ENCODE assay signal across 12 cellular contexts in genomic region chr1:221711156-221711577, GRCh38. TPM values are rescaled to one million over a fixed set of nuclear protein-coding genes. Genes with fewer than 3 reads are reported as not detected.
A peak's percentile ranks its signal among the peaks of the same experiment; 100 is the strongest.
DNase-seq lines count a peak whose midpoint lies in the region; ATAC-seq and TF ChIP-seq lines count a peak whose summit lies in the region.
"Had no signal": no experiment of that assay in that cellular context is flagged by ENCODE, and none has a peak within 500 bp of the region (broad histone marks: within the 10 kb centered on the region; RNA-seq: fewer than 3 reads in every experiment).

No MANE protein-coding gene starts in this region.

- no peak for DNase-seq in activated CD4-positive, alpha-beta T cell treated with anti-CD3 and anti-CD28 coated beads, Interleukin-2, amount 10 ng/mL, durations not matched to agents 7 days and 5 days
- no peak for DNase-seq in activated CD4-positive, alpha-beta T cell treated with anti-CD3 and anti-CD28 coated beads for 4 hours
- no peak for DNase-seq in activated T-helper 2 cell treated with anti-CD3 and anti-CD28 coated beads, Interferon-gamma antibody, Interleukin-2, Interleukin-4, amounts not matched to agents 10 μg/mL and 5 μg/mL and 100 μg/mL, durations not matched to agents 14 hours and 24 hours and 36 hours (ENCODE audit: low spot score)
- DNase-seq in suprapubic skin (ENCODE audit: low spot score in 2 of 2) (no peak), Caco-2 (no peak), amniotic stem cell (lab: John Stamatoyannopoulos, UW) (no peak), PC-3 (no peak)
- DNase-seq: adrenal gland, mesendoderm, NCI-H1417 treated with DMSO at 0.1 percent for 48 hours had no signal

- TF ChIP-seq EP300 in suprapubic skin (IDR thresholded peaks at IDR 0.05): no peak

- peak in 1 of 2 donors; percentile 57 for TF ChIP-seq RAD21 in liver (IDR thresholded peaks at IDR 0.05)

- H3K27me3 ChIP-seq in liver (ENCODE audit: control insufficient read depth in 4 of 4, insufficient read depth in 4 of 4, low read length in 3 of 4) (no peaks in the 10 kb centered on the region), suprapubic skin (no peaks in the 10 kb centered on the region), Caco-2 (replicated peaks; ENCODE audit: control insufficient read depth, insufficient read depth, low read length) (no peaks in the 10 kb centered on the region), PC-3 (ENCODE audit: low read length) (no peaks in the 10 kb centered on the region)
- H3K27me3 ChIP-seq: adrenal gland had no signal

- H3K4me3 ChIP-seq in liver (ENCODE audit: low read depth in 1 of 3, low read length in 3 of 3) (peak overlapping the region in 1 of 3 donors; percentile 9), suprapubic skin (no peak overlapping the region), Caco-2 (ENCODE audit: low read depth, low read length) (no peak overlapping the region), PC-3 (ENCODE audit: low read length) (no peak overlapping the region)
- H3K4me3 ChIP-seq: adrenal gland, thoracic aorta had no signal

- no peak overlapping the region for H2AFZ ChIP-seq in PC-3 (ENCODE audit: low read length)

- H3K4me1 Mint-ChIP-seq in activated CD4-positive, alpha-beta T cell treated with anti-CD3 and anti-CD28 coated beads, Interleukin-2, amount 10 ng/mL, durations not matched to agents 7 days and 5 days: peaks cover 87% of the 10 kb centered on the region
- peaks cover 82% of the 10 kb centered on the region for H3K4me1 Mint-ChIP-seq in activated T-helper 2 cell treated with anti-CD3 and anti-CD28 coated beads, Interferon-gamma antibody, Interleukin-2, Interleukin-4, amounts not matched to agents 10 μg/mL and 5 μg/mL and 100 μg/mL, durations not matched to agents 14 hours and 24 hours and 36 hours (ENCODE audit: low read depth)
- H3K4me1 Mint-ChIP-seq in Caco-2 (ENCODE audit: low read depth, unreplicated experiment): no peaks in the 10 kb centered on the region

- H3K9me3 Mint-ChIP-seq in activated CD4-positive, alpha-beta T cell treated with anti-CD3 and anti-CD28 coated beads, Interleukin-2, amount 10 ng/mL, durations not matched to agents 7 days and 5 days: peaks cover 10% of the 10 kb centered on the region
- H3K9me3 Mint-ChIP-seq in activated T-helper 2 cell treated with anti-CD3 and anti-CD28 coated beads, Interferon-gamma antibody, Interleukin-2, Interleukin-4, amounts not matched to agents 10 μg/mL and 5 μg/mL and 100 μg/mL, durations not matched to agents 14 hours and 24 hours and 36 hours: peaks cover 6% of the 10 kb centered on the region
- H3K9me3 Mint-ChIP-seq in Caco-2 (ENCODE audit: unreplicated experiment): no peaks in the 10 kb centered on the region

- H3F3A ChIP-seq in PC-3 (ENCODE audit: low read length, unreplicated experiment): no peaks in the 10 kb centered on the region

- H3K9me2 ChIP-seq in PC-3 (replicated peaks; ENCODE audit: low read length): no peaks in the 10 kb centered on the region

- no peak overlapping the region for H3K4me2 ChIP-seq in PC-3 (ENCODE audit: low read length)

- peak overlapping the region; percentile 99 for H3K27ac Mint-ChIP-seq in activated CD4-positive, alpha-beta T cell treated with anti-CD3 and anti-CD28 coated beads, Interleukin-2, amount 10 ng/mL, durations not matched to agents 7 days and 5 days
- peak overlapping the region; percentile 96 for H3K27ac Mint-ChIP-seq in activated T-helper 2 cell treated with anti-CD3 and anti-CD28 coated beads, Interferon-gamma antibody, Interleukin-2, Interleukin-4, amounts not matched to agents 10 μg/mL and 5 μg/mL and 100 μg/mL, durations not matched to agents 14 hours and 24 hours and 36 hours
- no peak overlapping the region for H3K27ac Mint-ChIP-seq in Caco-2 (ENCODE audit: unreplicated experiment)

- WGBS in liver: 25% methylated on average over 2 of the region's 2 CpGs
- WGBS in suprapubic skin: 71% methylated on average over 2 of the region's 2 CpGs

- H3K79me2 ChIP-seq in PC-3 (ENCODE audit: low read length): no peaks in the 10 kb centered on the region

- BruUV-seq in Caco-2 (replicated peaks; lab: Mats Ljungman, UMichigan) (no TSS peak), PC-3 (replicated peaks; lab: Mats Ljungman, UMichigan) (no TSS peak)

- TF ChIP-seq CTCF in liver (IDR thresholded peaks at IDR 0.05; ENCODE audit: low read depth, low read length, missing input control) (no peak), suprapubic skin (IDR thresholded peaks at IDR 0.05) (no peak), Caco-2 (IDR thresholded peaks at IDR 0.05; ENCODE audit: insufficient read depth in 1 of 2, low read depth in 1 of 2, low read length in 1 of 2, severe bottlenecking in 1 of 2, unreplicated experiment in 1 of 2) (no peak), PC-3 (conservative IDR thresholded peaks at IDR 0.05; ENCODE audit: low read depth, low read length) (no peak)

- POLR2A ChIA-PET in activated CD4-positive, alpha-beta T cell treated with anti-CD3 and anti-CD28 coated beads, Interleukin-2, amount 10 ng/mL, durations not matched to agents 7 days and 5 days (lab: Charles Lee): no interaction called here
- POLR2A ChIA-PET in Caco-2 (lab: Charles Lee): no interaction called here
- POLR2A ChIA-PET in PC-3 (lab: Charles Lee; ENCODE audit: unreplicated experiment): no interaction called here

- H3K4me3 Mint-ChIP-seq in activated CD4-positive, alpha-beta T cell treated with anti-CD3 and anti-CD28 coated beads, Interleukin-2, amount 10 ng/mL, durations not matched to agents 7 days and 5 days: no peak overlapping the region
- H3K4me3 Mint-ChIP-seq in activated T-helper 2 cell treated with anti-CD3 and anti-CD28 coated beads, Interferon-gamma antibody, Interleukin-2, Interleukin-4, amounts not matched to agents 10 μg/mL and 5 μg/mL and 100 μg/mL, durations not matched to agents 14 hours and 24 hours and 36 hours (ENCODE audit: low read depth): no peak overlapping the region
- no peak overlapping the region for H3K4me3 Mint-ChIP-seq in Caco-2 (ENCODE audit: unreplicated experiment)

- no peaks in the 10 kb centered on the region for H3K27me3 Mint-ChIP-seq in activated CD4-positive, alpha-beta T cell treated with anti-CD3 and anti-CD28 coated beads, Interleukin-2, amount 10 ng/mL, durations not matched to agents 7 days and 5 days
- no peaks in the 10 kb centered on the region for H3K27me3 Mint-ChIP-seq in activated T-helper 2 cell treated with anti-CD3 and anti-CD28 coated beads, Interferon-gamma antibody, Interleukin-2, Interleukin-4, amounts not matched to agents 10 μg/mL and 5 μg/mL and 100 μg/mL, durations not matched to agents 14 hours and 24 hours and 36 hours (ENCODE audit: low read depth)
- no peaks in the 10 kb centered on the region for H3K27me3 Mint-ChIP-seq in Caco-2 (ENCODE audit: insufficient read depth, unreplicated experiment)

- H3K4me1 ChIP-seq in liver (ENCODE audit: control insufficient read depth in 4 of 4, insufficient read depth in 4 of 4, low read length in 3 of 4) (peaks cover 20 to 71% (median 43%) of the 10 kb centered on the region in 4 donors), suprapubic skin (peaks cover 22% of the 10 kb centered on the region), Caco-2 (no peaks in the 10 kb centered on the region; the same call in 1 of the 2 replicates), PC-3 (ENCODE audit: insufficient read depth, low read length) (peaks cover 27% of the 10 kb centered on the region)

- no peak for ATAC-seq in PC-3

- peak overlapping the region; percentile 65 to 87 for H3K9ac ChIP-seq in liver (ENCODE audit: low read depth in 1 of 2, low read length in 2 of 2)
- H3K9ac ChIP-seq in PC-3 (ENCODE audit: low read length): no peak overlapping the region

- no peak for TF ChIP-seq POLR2A in suprapubic skin (IDR thresholded peaks at IDR 0.05)

- H4K20me1 ChIP-seq in PC-3 (ENCODE audit: low read length): no peaks in the 10 kb centered on the region

- H3K36me3 ChIP-seq in liver (ENCODE audit: control insufficient read depth in 4 of 4, insufficient read depth in 3 of 4, low read depth in 1 of 4, low read length in 3 of 4) (peaks cover 0 to 4% (median under 1%) of the 10 kb centered on the region in 4 donors), suprapubic skin (no peaks in the 10 kb centered on the region), Caco-2 (ENCODE audit: control insufficient read depth, insufficient read depth, low read length) (no peaks in the 10 kb centered on the region), PC-3 (ENCODE audit: low read depth, low read length) (no peaks in the 10 kb centered on the region)
- H3K36me3 ChIP-seq: adrenal gland, thoracic aorta had no signal

- CTCF ChIA-PET in activated CD4-positive, alpha-beta T cell treated with anti-CD3 and anti-CD28 coated beads, Interleukin-2, amount 10 ng/mL, durations not matched to agents 7 days and 5 days (lab: Charles Lee): interaction anchor here (1.0 to 1.1 kb wide), 3 partner anchors 13 to 66 kb away, joined by 3 to 4 read pairs (median 3); no protein-coding TSS in a partner anchor
- CTCF ChIA-PET in Caco-2 (lab: Charles Lee): no interaction called here
- CTCF ChIA-PET in PC-3 (lab: Charles Lee): no interaction called here

- intact Hi-C loops in activated T-helper 2 cell treated with anti-CD3 and anti-CD28 coated beads, Interferon-gamma antibody, Interleukin-2, Interleukin-4, amounts not matched to agents 10 μg/mL and 5 μg/mL and 100 μg/mL, durations not matched to agents 14 hours and 24 hours and 36 hours (cut with micrococcal nuclease): no loop called here
- intact Hi-C loops in Caco-2 (cut with micrococcal nuclease; ENCODE audit: unreplicated experiment) (no loop called here), PC-3 (cut with micrococcal nuclease) (loop anchor here (10.0 kb wide), 1 partner anchor 924 kb away; no protein-coding TSS in a partner anchor)

- peak overlapping the region; percentile 90 for H3K27ac ChIP-seq in liver (ENCODE audit: low read depth in 1 of 2, low read length in 2 of 2)
- H3K27ac ChIP-seq in suprapubic skin: peak overlapping the region; percentile 2
- no peak overlapping the region for H3K27ac ChIP-seq in PC-3 (ENCODE audit: low read length)
- H3K27ac ChIP-seq: thoracic aorta had no signal

- peaks cover 32% of the 10 kb centered on the region for H3K36me3 Mint-ChIP-seq in activated CD4-positive, alpha-beta T cell treated with anti-CD3 and anti-CD28 coated beads, Interleukin-2, amount 10 ng/mL, durations not matched to agents 7 days and 5 days (ENCODE audit: low read depth)
- peaks cover 56% of the 10 kb centered on the region for H3K36me3 Mint-ChIP-seq in activated T-helper 2 cell treated with anti-CD3 and anti-CD28 coated beads, Interferon-gamma antibody, Interleukin-2, Interleukin-4, amounts not matched to agents 10 μg/mL and 5 μg/mL and 100 μg/mL, durations not matched to agents 14 hours and 24 hours and 36 hours (ENCODE audit: low read depth)
- no peaks in the 10 kb centered on the region for H3K36me3 Mint-ChIP-seq in Caco-2 (ENCODE audit: insufficient read depth, unreplicated experiment)

- no peaks in the 10 kb centered on the region for H3K9me3 ChIP-seq in liver (ENCODE audit: control insufficient read depth in 4 of 4, low read length in 3 of 4)
- no peaks in the 10 kb centered on the region for H3K9me3 ChIP-seq in suprapubic skin
- H3K9me3 ChIP-seq in Caco-2: no peaks in the 10 kb centered on the region
- no peaks in the 10 kb centered on the region for H3K9me3 ChIP-seq in PC-3 (ENCODE audit: low read length)
- H3K9me3 ChIP-seq: adrenal gland, thoracic aorta had no signal

RNA-seq across cellular contexts. Expression of gene DUSP10, which starts 30.7 kb away (rescaled TPM):
- total RNA-seq in activated CD4-positive, alpha-beta T cell treated with anti-CD3 and anti-CD28 coated beads, Interleukin-2, amount 10 ng/mL, durations not matched to agents 7 days and 5 days: 10 to 100 TPM; 11.3 to 12.3 TPM
- 21.0 and 21.7 TPM in 2 replicates for total RNA-seq in activated T-helper 2 cell treated with anti-CD3 and anti-CD28 coated beads, Interferon-gamma antibody, Interleukin-2, Interleukin-4, amounts not matched to agents 10 μg/mL and 5 μg/mL and 100 μg/mL, durations not matched to agents 14 hours and 24 hours and 36 hours
- 10 to 100 TPM in 1 of 2 donors, 1 to 10 TPM in 1; 6.7 to 15.4 TPM for total RNA-seq in liver
- 10 to 100 TPM in 1 of 2 donors, 1 to 10 TPM in 1; 8.0 to 13.4 TPM for polyA plus RNA-seq in liver
- total RNA-seq in suprapubic skin: 10 to 100 TPM in 3 of 4 donors, 1 to 10 TPM in 1; 9.5 to 18.6 (median 15.3) TPM
- 2.0 and 2.1 TPM in 2 replicates for total RNA-seq in Caco-2 (2022)
- 5.1 and 6.2 TPM in 2 replicates for total RNA-seq in PC-3 (2014; rRNA removed)
